Comparison of ENCODE assay signal across 22 cellular contexts in genomic region chr2:235945608-235946140, GRCh38.
"Had no signal": no experiment of that assay in that cellular context is flagged by ENCODE, and none has a peak within 500 bp of the region (broad histone marks: within the 10 kb centered on the region; RNA-seq: fewer than 3 reads in every experiment).

No MANE protein-coding gene starts in this region.

- H3K27me3 ChIP-seq: body of pancreas, cardiac muscle cell, hepatocyte, pancreas, right atrium auricular region, thyroid gland, upper lobe of right lung had no signal

- H3K27ac ChIP-seq: body of pancreas, cardiac muscle cell, hepatocyte, pancreas, psoas muscle, right atrium auricular region, thyroid gland, upper lobe of right lung had no signal

- DNase-seq: activated CD4-positive, alpha-beta T cell treated with anti-CD3 and anti-CD28 coated beads, Interleukin-2, amount 10 ng/mL, durations not matched to agents 7 days and 5 days; activated naive CD4-positive, alpha-beta T cell treated with anti-CD3 and anti-CD28 coated beads, Interleukin-2, amount 50 U/mL, for 16 hours; activated T-cell treated with anti-CD3 and anti-CD28 coated beads, Interleukin-2, amount 50 U/mL, for 48 hours; body of pancreas; effector memory CD8-positive, alpha-beta T cell; foreskin melanocyte; glutamatergic neuron; immature natural killer cell; kidney glomerular epithelial cell; left ventricle myocardium superior; natural killer cell; psoas muscle; stimulated activated CD4-positive, alpha-beta T cell treated with anti-CD3 and anti-CD28 coated beads, Interleukin-1b, Interleukin-23, amount 100 ng/mL, for 48 hours; SW 1271; thyroid gland; upper lobe of right lung had no signal

- H3K4me3 Mint-ChIP-seq: activated CD4-positive, alpha-beta T cell treated with anti-CD3 and anti-CD28 coated beads, Interleukin-2, amount 10 ng/mL, durations not matched to agents 7 days and 5 days; effector memory CD8-positive, alpha-beta T cell; immature natural killer cell; natural killer cell; stimulated activated naive CD8-positive, alpha-beta T cell treated with anti-CD3 and anti-CD28 coated beads, Interleukin-15, Interleukin-2, amounts not matched to agents 100 ng/mL and 50 ng/mL, for 24 hours had no signal

- H3K79me2 ChIP-seq: hepatocyte had no signal

- H3K4me1 ChIP-seq: body of pancreas, pancreas, psoas muscle, thyroid gland, upper lobe of right lung had no signal

- H3K9me3 ChIP-seq: body of pancreas, pancreas, psoas muscle, right atrium auricular region, thyroid gland, upper lobe of right lung had no signal

- H3K27ac Mint-ChIP-seq: activated CD4-positive, alpha-beta T cell treated with anti-CD3 and anti-CD28 coated beads, Interleukin-2, amount 10 ng/mL, durations not matched to agents 7 days and 5 days; effector memory CD8-positive, alpha-beta T cell; immature natural killer cell; natural killer cell; stimulated activated naive CD8-positive, alpha-beta T cell treated with anti-CD3 and anti-CD28 coated beads, Interleukin-15, Interleukin-2, amounts not matched to agents 100 ng/mL and 50 ng/mL, for 24 hours had no signal

- H3K36me3 Mint-ChIP-seq: natural killer cell had no signal

- H2AFZ ChIP-seq: hepatocyte had no signal

- ATAC-seq: body of pancreas; effector memory CD8-positive, alpha-beta T cell; esophagus mucosa; left ventricle myocardium superior; natural killer cell; pancreas; psoas muscle; upper lobe of right lung had no signal

- H3K4me3 ChIP-seq: body of pancreas, cardiac muscle cell, hepatocyte, pancreas, psoas muscle, right atrium auricular region, thyroid gland, upper lobe of right lung had no signal

- H3K4me2 ChIP-seq: hepatocyte had no signal

- H3K9me3 Mint-ChIP-seq: activated CD4-positive, alpha-beta T cell treated with anti-CD3 and anti-CD28 coated beads, Interleukin-2, amount 10 ng/mL, durations not matched to agents 7 days and 5 days; effector memory CD8-positive, alpha-beta T cell; immature natural killer cell; natural killer cell; stimulated activated naive CD8-positive, alpha-beta T cell treated with anti-CD3 and anti-CD28 coated beads, Interleukin-15, Interleukin-2, amounts not matched to agents 100 ng/mL and 50 ng/mL, for 24 hours had no signal

- H3K36me3 ChIP-seq: cardiac muscle cell, pancreas, right atrium auricular region, thyroid gland, upper lobe of right lung had no signal
